In the genomic region with DNA sequence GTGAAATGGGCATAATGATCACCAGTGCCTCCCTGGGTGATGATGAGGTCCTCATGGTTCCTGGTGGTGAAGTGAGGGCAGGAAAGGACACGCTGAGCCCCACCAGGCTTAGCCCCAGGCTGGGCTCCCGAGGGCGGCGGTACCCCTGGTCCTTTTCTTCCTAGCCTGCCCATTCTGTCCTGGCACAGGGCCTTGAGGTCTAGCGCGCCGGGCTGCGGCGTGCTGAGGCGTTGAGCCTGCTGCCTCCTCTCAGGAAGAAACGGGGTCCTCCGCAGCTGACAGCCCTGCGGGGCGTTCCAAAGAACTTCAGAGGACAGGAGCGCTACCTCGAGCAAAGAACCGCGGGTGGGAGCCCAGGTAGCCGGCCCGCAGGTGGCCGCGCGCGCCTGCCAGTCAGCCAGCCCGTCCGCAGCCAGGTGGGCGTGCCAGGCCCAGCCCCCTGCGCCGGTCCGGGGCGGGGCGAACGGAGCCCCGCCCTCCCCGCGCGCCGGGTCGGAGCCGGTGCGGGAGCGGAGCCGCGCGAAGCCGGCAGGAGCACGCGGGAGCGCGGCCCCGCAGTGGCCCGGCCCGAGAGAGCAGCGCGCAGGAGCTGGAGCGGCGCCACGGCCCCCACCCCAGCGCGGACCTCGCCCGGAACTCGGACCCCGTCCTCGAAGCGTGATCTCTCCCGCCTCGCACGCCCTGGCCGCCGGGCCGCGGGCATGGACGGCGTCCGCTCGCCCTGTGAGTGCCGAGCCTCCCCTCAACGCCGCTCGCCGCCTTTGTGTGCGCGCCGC, we compare ENCODE assay signal across 8 cellular contexts. TPM values are rescaled to one million over a fixed set of nuclear protein-coding genes. Genes with fewer than 3 reads are reported as not detected.
DNase-seq lines count a peak whose midpoint lies in the region; FAIRE-seq and TF ChIP-seq lines count a peak whose summit lies in the region.

A gene (plus strand): TSS at position 477 of the 776 bp plus-strand sequence. CDS start 791 bp downstream, outside the sequence.

- no peak within 1 kb of the TSS for H3K27ac ChIP-seq in cardiac muscle cell
- H3K27ac ChIP-seq in SJCRH30, result no peak within 1 kb of the TSS

- no peaks in the 10 kb centered on the region for H3K36me3 ChIP-seq in cardiac muscle cell
- no peaks in the 10 kb centered on the region for H3K36me3 ChIP-seq in SJCRH30

- intact Hi-C loops in posterior vena cava (cut with DNase I), result no loop called here

- DNase-seq in GM12892 (ENCODE audit: insufficient read length) (peak; percentile 58), NCI-H526 treated with DMSO at 0.1 percent for 48 hours (lab: John Stamatoyannopoulos, UW) (peak; percentile 8), cardiac muscle cell (ENCODE audit: low read depth in 1 of 2, low spot score in 1 of 2) (peak; percentile 16 to 67), posterior vena cava (ENCODE audit: low spot score) (no peak), SJCRH30 (no peak), OCI-M1 (lab: John Stamatoyannopoulos, UW) (no peak)
- peak; percentile 12 for DNase-seq in activated gamma-delta T cell treated with anti-CD3 and anti-CD28 coated beads, Interleukin-2, amount 50 U/mL, for 16 hours (ENCODE audit: low read depth)
- DNase-seq in effector CD4-positive, alpha-beta T cell, result no peak

- H3K4me1 ChIP-seq in cardiac muscle cell (ENCODE audit: low read depth) (peaks cover 28% of the 10 kb centered on the region), SJCRH30 (no peaks in the 10 kb centered on the region)

- TF ChIP-seq POLR2A in GM12892 (IDR thresholded peaks at IDR 0.05; ENCODE audit: low read depth, low read length), result no peak

- FAIRE-seq in GM12892 (lab: Jason Lieb, UNC), result no peak

- H3K4me3 ChIP-seq in cardiac muscle cell, result peak within 1 kb of the TSS; percentile 51
- no peak within 1 kb of the TSS for H3K4me3 ChIP-seq in SJCRH30

- TF ChIP-seq CTCF in cardiac muscle cell (IDR thresholded peaks at IDR 0.05; ENCODE audit: low read depth, low read length), result no peak

- peaks cover 23% of the 10 kb centered on the region for H3K27me3 ChIP-seq in cardiac muscle cell
- H3K27me3 ChIP-seq in SJCRH30, result peaks cover 29% of the 10 kb centered on the region

- H3K9me3 ChIP-seq in cardiac muscle cell (ENCODE audit: low read depth) (no peaks in the 10 kb centered on the region), SJCRH30 (replicated peaks) (no peaks in the 10 kb centered on the region)

RNA-seq across cellular contexts. Expression of the gene that starts here (rescaled TPM):
- polyA plus RNA-seq in GM12892 (2012; ENCODE audit: missing spikeins), result not detected
- total RNA-seq in cardiac muscle cell (31.6 and 92.2 TPM in 2 replicates), posterior vena cava (10 to 100 TPM; 34.8 to 39.5 TPM)
- polyA plus RNA-seq in cardiac muscle cell, result 34.5 and 88.3 TPM in 2 replicates
- not detected in 2 replicates for total RNA-seq in SJCRH30 (2014; rRNA removed; shearing (Covaris generic))

Comparison
In these comparisons a context has a peak if more than half of its experiments do, and no peak if none do; other contexts are left out.
1. RNA of the gene that starts here (total RNA-seq): 31.6 to 92.2 TPM in cardiac muscle cell and 34.8 to 39.5 TPM in posterior vena cava; not detected in SJCRH30; every median in the first group is over 10 times any median in the second.
2. DNase-seq: peak in GM12892 (single experiment), NCI-H526 treated with DMSO at 0.1 percent for 48 hours (single experiment), activated gamma-delta T cell treated with anti-CD3 and anti-CD28 coated beads, Interleukin-2, amount 50 U/mL, for 16 hours (single experiment) and cardiac muscle cell (2 of 2); none in posterior vena cava (single experiment), SJCRH30 (0 of 2), effector CD4-positive, alpha-beta T cell (single experiment) and OCI-M1 (single experiment).